ENCODE assay signal across 18 cellular contexts in the genomic region with DNA sequence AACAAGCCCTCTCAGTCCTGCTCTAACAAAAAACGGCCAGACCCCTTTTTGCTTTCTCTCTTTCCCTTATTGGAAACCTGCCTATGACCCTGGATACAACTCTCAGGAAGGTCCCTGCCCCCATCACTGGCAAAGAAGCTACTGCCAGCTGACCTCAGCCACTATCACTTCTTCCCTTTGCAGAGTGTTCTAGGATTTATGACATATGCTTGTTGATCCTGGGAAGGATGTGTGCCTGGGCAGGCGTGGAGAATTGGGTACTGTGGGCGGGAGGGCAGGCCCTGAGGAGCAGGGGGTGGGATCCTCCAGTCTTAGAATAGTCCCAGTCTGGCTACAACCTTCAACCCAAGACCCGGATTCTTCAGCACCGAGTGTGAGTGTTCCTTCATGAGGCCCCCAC.
"Had no signal": no experiment of that assay in that cellular context is flagged by ENCODE, and none has a peak within 500 bp of the region (broad histone marks: within the 10 kb centered on the region; RNA-seq: fewer than 3 reads in every experiment).

No MANE protein-coding gene starts in this region.

- H3K9ac ChIP-seq: SK-N-SH had no signal

- ATAC-seq: activated CD4-positive, alpha-beta T cell treated with anti-CD3 and anti-CD28 coated beads for 36 hours; activated CD8-positive, alpha-beta memory T cell treated with anti-CD3 and anti-CD28 coated beads, Interleukin-2, amount 10 ng/mL, durations not matched to agents 7 days and 5 days; gastroesophageal sphincter had no signal

- H3K27ac ChIP-seq: esophagus muscularis mucosa, gastroesophageal sphincter, skin epidermis, suprapubic skin had no signal

- H3K27me3 ChIP-seq: breast epithelium, esophagus muscularis mucosa, gastroesophageal sphincter, suprapubic skin had no signal

- H3K4me3 ChIP-seq: breast epithelium, esophagus muscularis mucosa, gastroesophageal sphincter, skin epidermis, suprapubic skin had no signal

- H3K9me3 ChIP-seq: breast epithelium, esophagus muscularis mucosa, gastroesophageal sphincter, SK-N-SH, suprapubic skin had no signal

- DNase-seq: activated CD4-positive, alpha-beta T cell treated with anti-CD3 and anti-CD28 coated beads for 36 hours; activated CD4-positive, alpha-beta T cell treated with anti-CD3 and anti-CD28 coated beads, Interleukin-2, amount 50 U/mL, for 48 hours; activated CD8-positive, alpha-beta memory T cell treated with anti-CD3 and anti-CD28 coated beads, Interleukin-2, amount 10 ng/mL, durations not matched to agents 7 days and 5 days; activated naive CD4-positive, alpha-beta T cell treated with anti-CD3 and anti-CD28 coated beads, Interleukin-2, amount 10 ng/mL, durations not matched to agents 7 days and 5 days; effector CD8-positive, alpha-beta T cell; immature natural killer cell; nucleus accumbens; posterior cingulate gyrus; SK-N-SH; stimulated activated CD4-positive, alpha-beta T cell treated with anti-CD3 and anti-CD28 coated beads, Interleukin-15, amount 100 ng/mL, for 24 hours; stimulated activated CD4-positive, alpha-beta T cell treated with anti-CD3 and anti-CD28 coated beads, Interleukin-2, amount 100 ng/mL, for 48 hours had no signal

- H3K4me2 ChIP-seq: SK-N-SH had no signal

- FAIRE-seq: astrocyte, endothelial cell of umbilical vein had no signal

- H3K4me1 ChIP-seq: breast epithelium, gastroesophageal sphincter had no signal

- H3K36me3 ChIP-seq: breast epithelium, esophagus muscularis mucosa, gastroesophageal sphincter, suprapubic skin had no signal
